In genomic region chr6:26122793-26123674, GRCh38 we compare ENCODE assay signal across 8 cellular contexts. TPM values are rescaled to one million over a fixed set of nuclear protein-coding genes. Genes with fewer than 3 reads are reported as not detected.
DNase-seq lines count a peak whose midpoint lies in the region; TF ChIP-seq lines count a peak whose summit lies in the region.

No MANE protein-coding gene starts in this region.

- H4K20me1 ChIP-seq in MM.1S (ENCODE audit: insufficient read depth, low read length) = no peaks in the 10 kb centered on the region

- peak overlapping the region; percentile 28 for H2AFZ ChIP-seq in MM.1S (ENCODE audit: low read length)

- H3K9ac ChIP-seq in ES-I3 (ENCODE audit: low read depth, low read length) (peak overlapping the region; percentile 62), MM.1S (ENCODE audit: low read length) (peak overlapping the region; percentile 85)

- in situ Hi-C loops in HAP-1 (cut with MboI; ENCODE audit: low sequenced_read_pairs) = loop anchor here (5.0 kb wide), 1 partner anchor 74 kb away; a partner anchor contains a TSS

- H3K9me2 ChIP-seq in MM.1S (replicated peaks; ENCODE audit: insufficient read depth, low read length) = no peaks in the 10 kb centered on the region

- peaks cover 37% of the 10 kb centered on the region for H3K4me1 Mint-ChIP-seq in nephron progenitor cell
- peaks cover 52% of the 10 kb centered on the region for H3K4me1 Mint-ChIP-seq in stimulated activated naive CD8-positive, alpha-beta T cell treated with anti-CD3 and anti-CD28 coated beads, Interleukin-15, Interleukin-2, amounts not matched to agents 100 ng/mL and 50 ng/mL, for 24 hours (ENCODE audit: low read depth)

- H3K27ac Mint-ChIP-seq in nephron progenitor cell = peak overlapping the region; percentile 99
- H3K27ac Mint-ChIP-seq in stimulated activated naive CD8-positive, alpha-beta T cell treated with anti-CD3 and anti-CD28 coated beads, Interleukin-15, Interleukin-2, amounts not matched to agents 100 ng/mL and 50 ng/mL, for 24 hours = peak overlapping the region; percentile 99

- H3K27ac ChIP-seq in MM.1S (ENCODE audit: low read length) = peak overlapping the region; percentile 96

- H3K9me3 ChIP-seq in ES-I3 (ENCODE audit: control insufficient read depth, insufficient read depth, low read length) (no peaks in the 10 kb centered on the region), HAP-1 (no peaks in the 10 kb centered on the region), MM.1S (replicated peaks; ENCODE audit: insufficient read depth, low read length) (no peaks in the 10 kb centered on the region)

- no peaks in the 10 kb centered on the region for H3K36me3 Mint-ChIP-seq in nephron progenitor cell (ENCODE audit: low read depth)
- H3K36me3 Mint-ChIP-seq in stimulated activated naive CD8-positive, alpha-beta T cell treated with anti-CD3 and anti-CD28 coated beads, Interleukin-15, Interleukin-2, amounts not matched to agents 100 ng/mL and 50 ng/mL, for 24 hours (ENCODE audit: low read depth) = peaks cover 32% of the 10 kb centered on the region

- TF ChIP-seq CTCF in MM.1S (IDR thresholded peaks at IDR 0.05; ENCODE audit: low read length) (no peak), fibroblast of villous mesenchyme (IDR thresholded peaks at IDR 0.05; ENCODE audit: insufficient read depth, low read depth, low read length) (no peak), nephron progenitor cell (IDR thresholded peaks at IDR 0.05) (no peak)

- H3K9me3 Mint-ChIP-seq in nephron progenitor cell = no peaks in the 10 kb centered on the region
- no peaks in the 10 kb centered on the region for H3K9me3 Mint-ChIP-seq in stimulated activated naive CD8-positive, alpha-beta T cell treated with anti-CD3 and anti-CD28 coated beads, Interleukin-15, Interleukin-2, amounts not matched to agents 100 ng/mL and 50 ng/mL, for 24 hours

- DNase-seq in HAP-1 (ENCODE audit: low spot score in 2 of 2) (peak; percentile 94), MM.1S (peak; percentile 100), SHP77 treated with DMSO at 0.1 percent for 48 hours (lab: John Stamatoyannopoulos, UW) (peak; percentile 98), activated gamma-delta T cell treated with Interleukin-2 at 50 U/mL for 16 hours (peak; percentile 91), fibroblast of villous mesenchyme (ENCODE audit: low read depth) (peak; percentile 99), nephron progenitor cell (peak; percentile 73)

- H3F3A ChIP-seq in MM.1S (ENCODE audit: insufficient read depth, low read length) = peaks cover 42% of the 10 kb centered on the region

- H3K27me3 ChIP-seq in HAP-1 (ENCODE audit: low read depth) (no peaks in the 10 kb centered on the region), MM.1S (replicated peaks; ENCODE audit: insufficient read depth, low read length) (no peaks in the 10 kb centered on the region)

- H3K4me3 Mint-ChIP-seq in nephron progenitor cell = peak overlapping the region; percentile 100
- H3K4me3 Mint-ChIP-seq in stimulated activated naive CD8-positive, alpha-beta T cell treated with anti-CD3 and anti-CD28 coated beads, Interleukin-15, Interleukin-2, amounts not matched to agents 100 ng/mL and 50 ng/mL, for 24 hours = peak overlapping the region; percentile 99

- peak overlapping the region; percentile 82 for H3K4me3 ChIP-seq in HAP-1
- H3K4me3 ChIP-seq in MM.1S (ENCODE audit: low read length) = peak overlapping the region; percentile 58
- peak overlapping the region; percentile 71 for H3K4me3 ChIP-seq in fibroblast of villous mesenchyme (ENCODE audit: low read depth, low read length)

- H3K36me3 ChIP-seq in ES-I3 (ENCODE audit: insufficient read depth, low read length) (no peaks in the 10 kb centered on the region), HAP-1 (replicated peaks) (peaks cover 24% of the 10 kb centered on the region), MM.1S (replicated peaks; ENCODE audit: insufficient read depth, low read length) (no peaks in the 10 kb centered on the region)

- peaks cover 20% of the 10 kb centered on the region for H3K79me2 ChIP-seq in MM.1S (ENCODE audit: low read length)

- peaks cover 11% of the 10 kb centered on the region; the same call in 1 of the 2 replicates for H3K4me1 ChIP-seq in ES-I3 (ENCODE audit: insufficient read depth, low read length)
- H3K4me1 ChIP-seq in HAP-1 = peaks cover 36% of the 10 kb centered on the region
- peaks cover 22% of the 10 kb centered on the region for H3K4me1 ChIP-seq in MM.1S (ENCODE audit: low read length)

- no peaks in the 10 kb centered on the region for H3K27me3 Mint-ChIP-seq in nephron progenitor cell (ENCODE audit: low read depth, poor library complexity)
- peaks cover 4% of the 10 kb centered on the region for H3K27me3 Mint-ChIP-seq in stimulated activated naive CD8-positive, alpha-beta T cell treated with anti-CD3 and anti-CD28 coated beads, Interleukin-15, Interleukin-2, amounts not matched to agents 100 ng/mL and 50 ng/mL, for 24 hours

- H3K4me2 ChIP-seq in MM.1S (ENCODE audit: low read depth, low read length) = peak overlapping the region; percentile 90

RNA-seq across cellular contexts. Expression of gene HFE, which starts 35.8 kb away (rescaled TPM):
- 7.4 and 15.5 TPM in 2 replicates for total RNA-seq in fibroblast of villous mesenchyme

Comparison
In these comparisons a context has a peak if more than half of its experiments do, and no peak if none do; other contexts are left out.
1. Peak in every context shown above with its lines: DNase-seq, H3K4me3 ChIP-seq and H3K27ac ChIP-seq.